In the genomic region with DNA sequence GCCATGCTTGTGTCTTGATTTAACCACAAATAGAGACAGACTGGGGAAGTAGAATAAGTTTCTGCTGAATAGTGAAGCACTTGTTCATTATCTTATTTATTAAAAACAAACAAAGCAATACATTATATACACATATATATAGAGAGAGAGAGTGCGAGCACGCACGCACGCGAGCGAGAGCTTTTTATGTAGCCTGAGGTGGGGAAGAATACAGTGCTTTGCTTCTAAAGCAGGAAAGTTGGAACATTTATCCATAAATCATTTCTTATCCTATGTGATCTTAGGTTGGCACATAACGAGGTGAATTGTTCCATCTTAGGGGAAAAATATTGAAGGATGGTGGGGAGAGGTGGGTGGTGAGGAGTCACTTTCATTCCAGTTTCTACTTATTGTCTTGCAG, we compare ENCODE assay signal across 25 cellular contexts.
DNase-seq lines count a peak whose midpoint lies in the region; ATAC-seq and TF ChIP-seq lines count a peak whose summit lies in the region.
"Had no signal": no experiment of that assay in that cellular context is flagged by ENCODE, and none has a peak within 500 bp of the region (broad histone marks: within the 10 kb centered on the region; RNA-seq: fewer than 3 reads in every experiment).

No MANE protein-coding gene starts in this region.

- H3K27me3 ChIP-seq in body of pancreas (no peaks in the 10 kb centered on the region), psoas muscle (ENCODE audit: insufficient read depth in 3 of 3, low read length in 2 of 3) (no peaks in the 10 kb centered on the region), mesenchymal stem cell (ENCODE audit: control insufficient read depth in 1 of 2, insufficient read depth in 1 of 2, low read length in 2 of 2) (no peaks in the 10 kb centered on the region)

- H3K4me3 ChIP-seq in body of pancreas, result no peak overlapping the region
- no peak overlapping the region for H3K4me3 ChIP-seq in psoas muscle
- no peak overlapping the region for H3K4me3 ChIP-seq in mesenchymal stem cell (ENCODE audit: insufficient read depth in 1 of 2, low read depth in 1 of 2, low read length in 2 of 2)
- H3K4me3 ChIP-seq: A549, HAP-1 had no signal

- H3K14ac ChIP-seq in mesenchymal stem cell (ENCODE audit: low read length in 2 of 2), result no peak overlapping the region

- H3K9ac ChIP-seq in mesenchymal stem cell (ENCODE audit: low read length), result no peak overlapping the region
- H3K9ac ChIP-seq: KMS-11, SK-N-SH had no signal

- no peak overlapping the region for H4K91ac ChIP-seq in mesenchymal stem cell (ENCODE audit: low read length)

- no peak for TF ChIP-seq POLR2A in body of pancreas (IDR thresholded peaks at IDR 0.05)

- H3K9me3 Mint-ChIP-seq in mesothelial cell of epicardium, result no peaks in the 10 kb centered on the region
- H3K9me3 Mint-ChIP-seq: CD4-positive, alpha-beta memory T cell; HFFc6 had no signal

- H2BK15ac ChIP-seq in mesenchymal stem cell (ENCODE audit: low read depth, poor library complexity, severe bottlenecking), result no peak overlapping the region

- H3K27ac ChIP-seq in body of pancreas (peak overlapping the region in 3 of 4 donors; percentile 13 to 78 (median 25)), psoas muscle (peak overlapping the region; percentile 72), mesenchymal stem cell (ENCODE audit: low read length, poor library complexity, severe bottlenecking) (no peak overlapping the region)
- H3K27ac ChIP-seq: A549, KMS-11 had no signal

- DNase-seq in NCI-H69 (lab: John Stamatoyannopoulos, UW), result peak; percentile 16
- no peak for DNase-seq in body of pancreas
- no peak for DNase-seq in mesothelial cell of epicardium (ENCODE audit: low spot score in 2 of 2, unreplicated experiment in 2 of 2)
- DNase-seq in psoas muscle, result no peak
- no peak for DNase-seq in superior temporal gyrus (ENCODE audit: extremely low spot score)
- no peak for DNase-seq in mesenchymal stem cell
- DNase-seq: C1 segment of cervical spinal cord; Calu3; CD4-positive, alpha-beta memory T cell; DMS79 treated with DMSO at 0.1 percent for 48 hours; GF-D8; GOT3; HFFc6; NCI-H1048; NCI-H1436; NCI-H187; NCI-H446 treated with DMSO at 0.1 percent for 48 hours; SIG-M5; SK-N-SH; SW 1271 had no signal

- peaks cover 61% of the 10 kb centered on the region for H3K4me1 Mint-ChIP-seq in mesothelial cell of epicardium
- H3K4me1 Mint-ChIP-seq: CD4-positive, alpha-beta memory T cell had no signal

- no peak overlapping the region for H2AK5ac ChIP-seq in mesenchymal stem cell (ENCODE audit: low read length, severe bottlenecking)

- H3K18ac ChIP-seq in mesenchymal stem cell (ENCODE audit: low read depth in 1 of 2, low read length in 2 of 2), result no peak overlapping the region

- no peak overlapping the region for H3K4ac ChIP-seq in mesenchymal stem cell (ENCODE audit: low read depth in 1 of 2, low read length in 2 of 2)

- H2BK12ac ChIP-seq in mesenchymal stem cell (ENCODE audit: low read length in 2 of 2), result no peak overlapping the region

- ATAC-seq in body of pancreas, result no peak
- no peak for ATAC-seq in psoas muscle
- ATAC-seq in HG03520 (IDR thresholded peaks at IDR 0.05; ENCODE audit: unreplicated experiment), result no peak
- ATAC-seq in HG02759 (IDR thresholded peaks at IDR 0.05; ENCODE audit: unreplicated experiment), result no peak
- ATAC-seq: A549 had no signal

- H3K23ac ChIP-seq in mesenchymal stem cell (ENCODE audit: low read length in 2 of 2), result no peak overlapping the region

- no peak overlapping the region for H2AFZ ChIP-seq in mesenchymal stem cell (ENCODE audit: low read depth, low read length)

- intact Hi-C loops in body of pancreas (cut with DNase I) (loop anchor here (5.0 kb wide), 1 partner anchor 270 kb away; no protein-coding TSS in a partner anchor), psoas muscle (cut with DNase I) (loop anchor here in 1 of 2 donors (5.0 kb wide), 1 partner anchor 85 kb away; no protein-coding TSS in a partner anchor)

- H3K27ac Mint-ChIP-seq in mesothelial cell of epicardium, result peak overlapping the region; percentile 78
- H3K27ac Mint-ChIP-seq: HFFc6 had no signal

- no peaks in the 10 kb centered on the region for H3K27me3 Mint-ChIP-seq in mesothelial cell of epicardium (ENCODE audit: low read depth)
- H3K27me3 Mint-ChIP-seq: CD4-positive, alpha-beta memory T cell had no signal

- H3K36me3 ChIP-seq in body of pancreas (replicated peaks in 1 of 2; ENCODE audit: insufficient read depth in 1 of 2, low read depth in 2 of 2) (no peaks in the 10 kb centered on the region), psoas muscle (ENCODE audit: insufficient read depth in 1 of 2, low read depth in 1 of 2) (peaks cover 0 to 3% of the 10 kb centered on the region in 2 donors), mesenchymal stem cell (ENCODE audit: control insufficient read depth in 1 of 2, insufficient read depth in 2 of 2, low read depth in 1 of 2, low read length in 2 of 2) (peaks cover 0 to 14% of the 10 kb centered on the region in 2 experiments)
- H3K36me3 ChIP-seq: HAP-1 had no signal

- H3K9me3 ChIP-seq in body of pancreas (no peaks in the 10 kb centered on the region), psoas muscle (no peaks in the 10 kb centered on the region), mesenchymal stem cell (ENCODE audit: control insufficient read depth, low read length) (no peaks in the 10 kb centered on the region)
- H3K9me3 ChIP-seq: A549, HAP-1, SK-N-SH had no signal

- no peak overlapping the region for H4K8ac ChIP-seq in mesenchymal stem cell (ENCODE audit: low read length)

- no peak overlapping the region for H3K4me3 Mint-ChIP-seq in mesothelial cell of epicardium
- H3K4me3 Mint-ChIP-seq: CD4-positive, alpha-beta memory T cell; HFFc6 had no signal

- TF ChIP-seq CTCF in body of pancreas (IDR thresholded peaks at IDR 0.05) (no peak), mesothelial cell of epicardium (IDR thresholded peaks at IDR 0.05; ENCODE audit: unreplicated experiment) (no peak), psoas muscle (IDR thresholded peaks at IDR 0.05) (no peak)

- H2BK120ac ChIP-seq in mesenchymal stem cell (ENCODE audit: low read depth, low read length), result no peak overlapping the region

- H3K36me3 Mint-ChIP-seq in mesothelial cell of epicardium, result no peaks in the 10 kb centered on the region

- 62 to 67% methylated on average over 7 of the region's 7 CpGs for WGBS in body of pancreas, 2 donors
- 96 to 99% (median 96%) methylated on average over 7 of the region's 7 CpGs for WGBS in psoas muscle, 3 donors
- WGBS in mesenchymal stem cell, result 100% methylated on average over 1 of the region's 7 CpGs

- peaks cover 11% of the 10 kb centered on the region for H3K79me1 ChIP-seq in mesenchymal stem cell (replicated peaks; ENCODE audit: low read length, poor library complexity, severe bottlenecking)

- no peak overlapping the region for H2BK5ac ChIP-seq in mesenchymal stem cell (ENCODE audit: low read depth, low read length, poor library complexity, severe bottlenecking)

- H3K4me1 ChIP-seq in body of pancreas, result peaks cover 48% of the 10 kb centered on the region
- H3K4me1 ChIP-seq in psoas muscle, result peaks cover 38% of the 10 kb centered on the region
- peaks cover 2% of the 10 kb centered on the region for H3K4me1 ChIP-seq in mesenchymal stem cell (ENCODE audit: control insufficient read depth, insufficient read depth, low read depth, low read length)
- H3K4me1 ChIP-seq: A549 had no signal

- no peak overlapping the region for H3K4me2 ChIP-seq in mesenchymal stem cell (ENCODE audit: low read length, poor library complexity, severe bottlenecking)
- H3K4me2 ChIP-seq: A549, KMS-11, SK-N-SH had no signal
